2 cellular contexts compared by ENCODE assay signal in the genomic region with DNA sequence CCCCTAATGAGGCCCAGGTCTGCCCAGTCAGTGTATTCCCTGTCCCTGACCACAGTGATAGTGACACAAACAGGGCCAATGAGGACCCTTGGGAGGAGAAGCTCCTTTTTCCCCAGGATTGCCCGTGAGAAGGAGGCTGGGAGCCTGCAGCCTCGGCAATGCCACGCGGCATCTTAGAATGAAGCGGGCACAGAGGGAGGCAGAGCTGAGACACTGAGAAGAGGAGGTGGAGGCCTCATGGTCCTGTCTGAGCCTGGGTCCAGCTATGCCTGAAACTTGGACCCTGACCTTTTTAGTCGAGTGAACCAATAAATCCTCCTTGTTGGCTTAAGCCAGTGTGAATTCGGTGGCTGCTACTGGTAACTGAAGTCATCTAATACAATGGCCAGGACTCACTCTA.
TF ChIP-seq lines count a peak whose summit lies in the region.

No MANE protein-coding gene starts in this region.

TF ChIP-seq in HepG2, 621 proteins besides CTCF, POLR2A, EP300 and RAD21 (continues in another document):
- TF ChIP-seq, protein P1, sequence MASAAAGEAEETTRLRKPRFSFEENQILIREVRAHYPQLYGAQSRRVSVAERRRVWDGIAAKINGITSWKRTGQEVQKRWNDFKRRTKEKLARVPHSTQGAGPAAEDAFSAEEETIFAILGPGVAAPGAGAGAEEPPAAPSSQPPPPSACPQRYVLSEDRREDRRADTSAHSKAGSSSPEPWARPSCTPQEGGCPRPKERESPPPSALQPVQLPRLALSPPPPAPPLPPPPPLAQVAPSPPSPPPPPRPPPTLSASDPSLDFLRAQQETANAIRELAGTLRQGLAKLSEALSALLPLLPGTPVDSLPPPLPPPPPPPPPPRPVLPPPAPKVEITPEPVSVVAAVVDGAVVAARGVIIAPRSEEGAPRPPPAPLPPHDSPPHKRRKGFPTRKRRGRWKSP (CRISPR knock-in tag; IDR thresholded peaks at IDR 0.05), result 0 out of 2 replicates have a peak, but pooled peaks have one; percentile 11
- TF ChIP-seq HNF4G (IDR thresholded peaks at IDR 0.05; ENCODE audit: borderline replicate concordance, low read depth, low read length), result peak; percentile 76
- no peak for TF ChIP-seq HNF4G (CRISPR knock-in tag; IDR thresholded peaks at IDR 0.05; ENCODE audit: borderline replicate concordance, low read depth)
- TF ChIP-seq, protein P2, sequence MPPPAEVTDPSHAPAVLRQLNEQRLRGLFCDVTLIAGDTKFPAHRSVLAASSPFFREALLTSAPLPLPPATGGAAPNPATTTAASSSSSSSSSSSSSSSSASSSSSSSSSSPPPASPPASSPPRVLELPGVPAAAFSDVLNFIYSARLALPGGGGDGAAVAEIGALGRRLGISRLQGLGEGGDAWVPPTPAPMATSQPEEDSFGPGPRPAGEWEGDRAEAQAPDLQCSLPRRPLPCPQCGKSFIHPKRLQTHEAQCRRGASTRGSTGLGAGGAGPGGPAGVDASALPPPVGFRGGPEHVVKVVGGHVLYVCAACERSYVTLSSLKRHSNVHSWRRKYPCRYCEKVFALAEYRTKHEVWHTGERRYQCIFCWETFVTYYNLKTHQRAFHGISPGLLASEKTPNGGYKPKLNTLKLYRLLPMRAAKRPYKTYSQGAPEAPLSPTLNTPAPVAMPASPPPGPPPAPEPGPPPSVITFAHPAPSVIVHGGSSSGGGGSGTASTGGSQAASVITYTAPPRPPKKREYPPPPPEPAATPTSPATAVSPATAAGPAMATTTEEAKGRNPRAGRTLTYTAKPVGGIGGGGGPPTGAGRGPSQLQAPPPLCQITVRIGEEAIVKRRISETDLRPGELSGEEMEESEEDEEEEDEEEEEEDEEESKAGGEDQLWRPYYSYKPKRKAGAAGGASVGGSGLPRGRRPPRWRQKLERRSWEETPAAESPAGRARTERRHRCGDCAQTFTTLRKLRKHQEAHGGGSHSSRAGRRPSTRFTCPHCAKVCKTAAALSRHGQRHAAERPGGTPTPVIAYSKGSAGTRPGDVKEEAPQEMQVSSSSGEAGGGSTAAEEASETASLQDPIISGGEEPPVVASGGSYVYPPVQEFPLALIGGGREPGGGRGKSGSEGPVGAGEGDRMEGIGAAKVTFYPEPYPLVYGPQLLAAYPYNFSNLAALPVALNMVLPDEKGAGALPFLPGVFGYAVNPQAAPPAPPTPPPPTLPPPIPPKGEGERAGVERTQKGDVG (CRISPR knock-in tag; IDR thresholded peaks at IDR 0.05; ENCODE audit: borderline replicate concordance), result no peak
- no peak for TF ChIP-seq GZF1 (CRISPR knock-in tag; IDR thresholded peaks at IDR 0.05)
- TF ChIP-seq ZSCAN25 (CRISPR knock-in tag; IDR thresholded peaks at IDR 0.05), result no peak; the same call in 1 of the 2 replicates
- no peak for TF ChIP-seq TGIF2 (CRISPR knock-in tag; IDR thresholded peaks at IDR 0.05)
- TF ChIP-seq AKAP8 (CRISPR knock-in tag; IDR thresholded peaks at IDR 0.05), result no peak
- no peak for TF ChIP-seq SOX6 (IDR thresholded peaks at IDR 0.05)
- TF ChIP-seq SOX6 (CRISPR knock-in tag; IDR thresholded peaks at IDR 0.05), result 0 out of 2 replicates have a peak, but pooled peaks have one; percentile 12
- TF ChIP-seq SP4 (CRISPR knock-in tag; IDR thresholded peaks at IDR 0.05), result no peak
- TF ChIP-seq NFKBIZ (CRISPR knock-in tag; IDR thresholded peaks at IDR 0.05), result no peak
- TF ChIP-seq PPARG (CRISPR knock-in tag; conservative IDR thresholded peaks at IDR 0.05), result no peak
- TF ChIP-seq, protein P3, sequence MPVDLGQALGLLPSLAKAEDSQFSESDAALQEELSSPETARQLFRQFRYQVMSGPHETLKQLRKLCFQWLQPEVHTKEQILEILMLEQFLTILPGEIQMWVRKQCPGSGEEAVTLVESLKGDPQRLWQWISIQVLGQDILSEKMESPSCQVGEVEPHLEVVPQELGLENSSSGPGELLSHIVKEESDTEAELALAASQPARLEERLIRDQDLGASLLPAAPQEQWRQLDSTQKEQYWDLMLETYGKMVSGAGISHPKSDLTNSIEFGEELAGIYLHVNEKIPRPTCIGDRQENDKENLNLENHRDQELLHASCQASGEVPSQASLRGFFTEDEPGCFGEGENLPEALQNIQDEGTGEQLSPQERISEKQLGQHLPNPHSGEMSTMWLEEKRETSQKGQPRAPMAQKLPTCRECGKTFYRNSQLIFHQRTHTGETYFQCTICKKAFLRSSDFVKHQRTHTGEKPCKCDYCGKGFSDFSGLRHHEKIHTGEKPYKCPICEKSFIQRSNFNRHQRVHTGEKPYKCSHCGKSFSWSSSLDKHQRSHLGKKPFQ (CRISPR knock-in tag; IDR thresholded peaks at IDR 0.05; ENCODE audit: insufficient replicate concordance), result no peak
- TF ChIP-seq SALL1 (CRISPR knock-in tag; IDR thresholded peaks at IDR 0.05), result peak; percentile 28; the same call in 1 of the 2 replicates
- no peak for TF ChIP-seq MLLT10 (CRISPR knock-in tag; IDR thresholded peaks at IDR 0.05)
- peak; percentile 92 for TF ChIP-seq ZSCAN20 (CRISPR knock-in tag; IDR thresholded peaks at IDR 0.05; ENCODE audit: borderline replicate concordance)
- no peak for TF ChIP-seq ZNF703 (CRISPR knock-in tag; IDR thresholded peaks at IDR 0.05; ENCODE audit: borderline replicate concordance)
- peak; percentile 29; the same call in 1 of the 2 replicates for TF ChIP-seq KDM5B (CRISPR knock-in tag; IDR thresholded peaks at IDR 0.05; ENCODE audit: borderline replicate concordance)
- TF ChIP-seq ZFP62 (CRISPR knock-in tag; IDR thresholded peaks at IDR 0.05), result no peak
- TF ChIP-seq, protein P4, sequence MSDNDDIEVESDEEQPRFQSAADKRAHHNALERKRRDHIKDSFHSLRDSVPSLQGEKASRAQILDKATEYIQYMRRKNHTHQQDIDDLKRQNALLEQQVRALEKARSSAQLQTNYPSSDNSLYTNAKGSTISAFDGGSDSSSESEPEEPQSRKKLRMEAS (IDR thresholded peaks at IDR 0.05), result peak; percentile 52; the same call in 1 of the 2 replicates
- TF ChIP-seq NFIC (IDR thresholded peaks at IDR 0.05; ENCODE audit: low read length), result no peak
- no peak for TF ChIP-seq POLR2G (IDR thresholded peaks at IDR 0.05; ENCODE audit: low read depth, low read length)
- TF ChIP-seq ZNF530 (CRISPR knock-in tag; IDR thresholded peaks at IDR 0.05; ENCODE audit: low read depth), result no peak
- TF ChIP-seq ZNF577 (CRISPR knock-in tag; IDR thresholded peaks at IDR 0.05; ENCODE audit: borderline replicate concordance, low read depth), result no peak
- TF ChIP-seq ZBTB42 (CRISPR knock-in tag; IDR thresholded peaks at IDR 0.05), result no peak
- TF ChIP-seq TCF12 (IDR thresholded peaks at IDR 0.05), result no peak
- 0 out of 2 replicates have a peak, but pooled peaks have one; percentile 52 for TF ChIP-seq TCF12 (CRISPR knock-in tag; IDR thresholded peaks at IDR 0.05)
- no peak for TF ChIP-seq ZC3H13 (CRISPR knock-in tag; IDR thresholded peaks at IDR 0.05)
- TF ChIP-seq CEBPB (IDR thresholded peaks at IDR 0.05; ENCODE audit: borderline replicate concordance, low read depth, low read length), result no peak

TF ChIP-seq in H1, 55 proteins besides CTCF, POLR2A, EP300 and RAD21:
- no peak for TF ChIP-seq HDAC6 (IDR thresholded peaks at IDR 0.05; ENCODE audit: low read depth, low read length)
- no peak for TF ChIP-seq TAF7 (optimal IDR thresholded peaks at IDR 0.05; ENCODE audit: borderline replicate concordance, low read depth, low read length)
- TF ChIP-seq TEAD4 (IDR thresholded peaks at IDR 0.05; ENCODE audit: low read depth, low read length), result no peak
- no peak for TF ChIP-seq BCL11A (IDR thresholded peaks at IDR 0.05; ENCODE audit: low read depth in 2 of 2, low read length in 2 of 2)
- no peak for TF ChIP-seq CTBP2 (IDR thresholded peaks at IDR 0.05; ENCODE audit: borderline replicate concordance, insufficient read depth, insufficient read length, low read length)
- TF ChIP-seq JUN (IDR thresholded peaks at IDR 0.05; ENCODE audit: low read depth, low read length), result no peak
- TF ChIP-seq BACH1 (IDR thresholded peaks at IDR 0.05; ENCODE audit: low read length), result no peak
- no peak for TF ChIP-seq SAP30 (IDR thresholded peaks at IDR 0.05; ENCODE audit: insufficient read depth, insufficient replicate concordance, low read length)
- no peak for TF ChIP-seq SIN3A (conservative IDR thresholded peaks at IDR 0.05 in 1 of 2, IDR thresholded peaks at IDR 0.05 in 1 of 2; ENCODE audit: low read depth in 1 of 2, low read length in 2 of 2)
- TF ChIP-seq TAF1 (IDR thresholded peaks at IDR 0.05; ENCODE audit: low read depth, low read length), result no peak
- TF ChIP-seq HDAC2 (IDR thresholded peaks at IDR 0.05; ENCODE audit: borderline replicate concordance in 1 of 2, low read depth in 2 of 2, low read length in 2 of 2), result no peak
- no peak for TF ChIP-seq KDM1A (IDR thresholded peaks at IDR 0.05; ENCODE audit: borderline replicate concordance, low read length)
- TF ChIP-seq, protein P5, sequence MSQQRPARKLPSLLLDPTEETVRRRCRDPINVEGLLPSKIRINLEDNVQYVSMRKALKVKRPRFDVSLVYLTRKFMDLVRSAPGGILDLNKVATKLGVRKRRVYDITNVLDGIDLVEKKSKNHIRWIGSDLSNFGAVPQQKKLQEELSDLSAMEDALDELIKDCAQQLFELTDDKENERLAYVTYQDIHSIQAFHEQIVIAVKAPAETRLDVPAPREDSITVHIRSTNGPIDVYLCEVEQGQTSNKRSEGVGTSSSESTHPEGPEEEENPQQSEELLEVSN (IDR thresholded peaks at IDR 0.05), result no peak
- TF ChIP-seq, protein P4 (IDR thresholded peaks at IDR 0.05), result no peak
- TF ChIP-seq EZH2 (IDR thresholded peaks at IDR 0.05; ENCODE audit: low read depth, low read length, severe bottlenecking), result no peak
- TF ChIP-seq PHF8 (conservative IDR thresholded peaks at IDR 0.05; ENCODE audit: low read depth, low read length), result no peak
- TF ChIP-seq GABPA (IDR thresholded peaks at IDR 0.05; ENCODE audit: borderline replicate concordance, insufficient read depth, low read length), result no peak
- TF ChIP-seq EGR1 (IDR thresholded peaks at IDR 0.05; ENCODE audit: borderline replicate concordance, low read depth, low read length), result no peak
